8 cellular contexts compared by ENCODE assay signal in genomic region chr1:32963746-32964460, GRCh38. TPM values are rescaled to one million over a fixed set of nuclear protein-coding genes. Genes with fewer than 3 reads are reported as not detected.
A peak's percentile ranks its signal among the peaks of the same experiment; 100 is the strongest.
DNase-seq lines count a peak whose midpoint lies in the region; ATAC-seq, FAIRE-seq and TF ChIP-seq lines count a peak whose summit lies in the region.

No MANE protein-coding gene starts in this region.

- no peaks in the 10 kb centered on the region for H3K9me3 Mint-ChIP-seq in activated CD8-positive, alpha-beta T cell treated with anti-CD3 and anti-CD28 coated beads for 36 hours
- H3K9me3 Mint-ChIP-seq in effector memory CD8-positive, alpha-beta T cell: no peaks in the 10 kb centered on the region

- peaks cover 46% of the 10 kb centered on the region for H3K4me1 Mint-ChIP-seq in activated CD8-positive, alpha-beta T cell treated with anti-CD3 and anti-CD28 coated beads for 36 hours (ENCODE audit: low read depth)
- peaks cover 31 to 36% of the 10 kb centered on the region in 2 donors for H3K4me1 Mint-ChIP-seq in effector memory CD8-positive, alpha-beta T cell (ENCODE audit: low read depth in 2 of 2)

- CTCF ChIA-PET in activated CD8-positive, alpha-beta T cell treated with anti-CD3 and anti-CD28 coated beads for 36 hours (lab: Charles Lee): interaction anchor here (0.8 to 2.8 kb wide), 4 partner anchors 17 to 163 kb away, joined by 3 to 10 read pairs (median 4); no protein-coding TSS in a partner anchor

- H3K4me1 ChIP-seq in mesodermal cell (ENCODE audit: control insufficient read depth, insufficient read depth, low read length, poor library complexity, severe bottlenecking): peaks cover 7% of the 10 kb centered on the region

- H3K9me3 ChIP-seq in mesodermal cell (ENCODE audit: control insufficient read depth, low read length): no peaks in the 10 kb centered on the region

- H3K4me3 Mint-ChIP-seq in activated CD8-positive, alpha-beta T cell treated with anti-CD3 and anti-CD28 coated beads for 36 hours: peak overlapping the region; percentile 79
- H3K4me3 Mint-ChIP-seq in effector memory CD8-positive, alpha-beta T cell: peak overlapping the region; percentile 81 to 89

- no peak for TF ChIP-seq CTCF in activated CD8-positive, alpha-beta T cell treated with anti-CD3 and anti-CD28 coated beads for 36 hours (IDR thresholded peaks at IDR 0.05)

- peak overlapping the region; percentile 66 for H3K27ac Mint-ChIP-seq in activated CD8-positive, alpha-beta T cell treated with anti-CD3 and anti-CD28 coated beads for 36 hours
- peak overlapping the region; percentile 85 to 87 for H3K27ac Mint-ChIP-seq in effector memory CD8-positive, alpha-beta T cell

- no peak overlapping the region for H3K27ac ChIP-seq in mesodermal cell (ENCODE audit: low read depth, low read length, severe bottlenecking)

- H3K27me3 Mint-ChIP-seq in activated CD8-positive, alpha-beta T cell treated with anti-CD3 and anti-CD28 coated beads for 36 hours: no peaks in the 10 kb centered on the region
- peaks cover 0 to 6% of the 10 kb centered on the region in 2 donors for H3K27me3 Mint-ChIP-seq in effector memory CD8-positive, alpha-beta T cell

- DNase-seq in GM18507 (ENCODE audit: extremely low spot score, insufficient read length, low read depth) (no peak), NCI-H345 treated with DMSO at 0.1 percent for 48 hours (lab: John Stamatoyannopoulos, UW; ENCODE audit: unreplicated experiment) (peak; percentile 59), KG1 (lab: John Stamatoyannopoulos, UW) (no peak)
- peak; percentile 73 for DNase-seq in activated CD8-positive, alpha-beta T cell treated with anti-CD3 and anti-CD28 coated beads for 36 hours
- DNase-seq in effector memory CD8-positive, alpha-beta T cell: peak; percentile 60 to 65 (median 63)
- peak; percentile 28 to 36 for DNase-seq in stimulated activated CD8-positive, alpha-beta memory T cell treated with anti-CD3 and anti-CD28 coated beads, Interleukin-2, amount 100 ng/mL, for 1 hour (ENCODE audit: low read depth in 2 of 2)

- 0 to 1% methylated on average over 56 to 75 of the region's 78 CpGs for WGBS in mesodermal cell (ENCODE audit: insufficient coverage in 2 of 2), 2 experiments

- peak overlapping the region; percentile 82 for H3K4me3 ChIP-seq in mesodermal cell (ENCODE audit: extremely low read depth, insufficient read depth, low read length, poor library complexity, severe bottlenecking)

- peak; percentile 24 for ATAC-seq in HG02840 (IDR thresholded peaks at IDR 0.05; ENCODE audit: low FRiP score, unreplicated experiment)
- peak; percentile 31 for ATAC-seq in activated CD8-positive, alpha-beta T cell treated with anti-CD3 and anti-CD28 coated beads for 36 hours
- ATAC-seq in effector memory CD8-positive, alpha-beta T cell (replicated peaks): peak; percentile 50

- intact Hi-C loops in activated CD8-positive, alpha-beta T cell treated with anti-CD3 and anti-CD28 coated beads for 36 hours (cut with micrococcal nuclease): loop anchor here (5.0 kb wide), 1 partner anchor 38 kb away; no protein-coding TSS in a partner anchor

- H3K36me3 ChIP-seq in mesodermal cell (ENCODE audit: control insufficient read depth, insufficient read depth, low read length): no peaks in the 10 kb centered on the region

- H3K36me3 Mint-ChIP-seq in activated CD8-positive, alpha-beta T cell treated with anti-CD3 and anti-CD28 coated beads for 36 hours (ENCODE audit: low read depth): no peaks in the 10 kb centered on the region
- peaks cover 33% of the 10 kb centered on the region for H3K36me3 Mint-ChIP-seq in effector memory CD8-positive, alpha-beta T cell (ENCODE audit: insufficient read depth)

- FAIRE-seq in GM18507 (lab: Jason Lieb, UNC): peak; percentile 38

- POLR2A ChIA-PET in activated CD8-positive, alpha-beta T cell treated with anti-CD3 and anti-CD28 coated beads for 36 hours (lab: Charles Lee): interaction anchor here (1.1 to 2.4 kb wide), 7 partner anchors 9 to 116 kb away, joined by 3 to 9 read pairs (median 6); no protein-coding TSS in a partner anchor

RNA-seq across cellular contexts. Expression of gene RNF19B, which starts 0.7 kb away (rescaled TPM):
- 10 to 100 TPM; 10.6 to 10.9 TPM for total RNA-seq in activated CD8-positive, alpha-beta T cell treated with anti-CD3 and anti-CD28 coated beads for 36 hours
- 13.0 TPM for polyA plus RNA-seq in mesodermal cell (2013, experiment 1 of 2)
- 11.7 TPM for polyA plus RNA-seq in mesodermal cell (2013, experiment 2 of 2)

Comparison
In these comparisons a context has a peak if more than half of its experiments do, and no peak if none do; other contexts are left out.
1. DNase-seq: peak in NCI-H345 treated with DMSO at 0.1 percent for 48 hours (single experiment), activated CD8-positive, alpha-beta T cell treated with anti-CD3 and anti-CD28 coated beads for 36 hours (single experiment), effector memory CD8-positive, alpha-beta T cell (3 of 3) and stimulated activated CD8-positive, alpha-beta memory T cell treated with anti-CD3 and anti-CD28 coated beads, Interleukin-2, amount 100 ng/mL, for 1 hour (2 of 2); none in GM18507 (single experiment) and KG1 (single experiment).
2. Peak in every context shown above with its lines, with median percentiles within 50 percentile points of each other: ATAC-seq.